ENCODE assay signal across 12 cellular contexts in the genomic region with DNA sequence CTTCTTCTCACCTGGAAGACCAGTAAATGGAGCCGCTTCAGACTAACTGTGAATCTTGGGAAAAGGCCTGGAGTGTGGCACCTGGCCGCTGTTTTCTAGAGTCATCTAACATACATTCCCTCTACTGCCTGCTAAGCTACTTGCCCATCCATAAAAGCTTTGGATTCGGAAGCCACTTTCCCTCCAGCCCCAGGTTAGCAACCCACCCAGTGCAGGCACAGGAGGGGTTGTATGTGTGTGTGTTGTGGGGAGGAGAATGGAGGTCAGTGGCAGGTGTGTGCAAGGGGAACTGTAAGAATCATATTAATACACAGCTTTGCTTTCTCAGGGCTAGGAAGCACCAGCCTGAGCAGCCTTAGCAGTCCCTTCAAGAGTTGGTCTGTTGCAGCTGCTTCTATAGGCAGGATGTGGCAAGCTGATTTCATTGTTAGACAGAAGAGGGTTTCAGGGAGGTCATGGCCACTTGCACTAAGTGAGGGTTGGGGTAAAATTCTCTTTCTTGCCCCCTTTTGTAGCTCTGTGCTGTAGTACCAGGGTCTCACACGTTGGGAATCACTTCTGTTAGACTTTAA. TPM values are rescaled to one million over a fixed set of nuclear protein-coding genes. Genes with fewer than 3 reads are reported as not detected.
DNase-seq lines count a peak whose midpoint lies in the region; ATAC-seq and TF ChIP-seq lines count a peak whose summit lies in the region.
"Had no signal": no experiment of that assay in that cellular context is flagged by ENCODE, and none has a peak within 500 bp of the region (broad histone marks: within the 10 kb centered on the region; RNA-seq: fewer than 3 reads in every experiment).

No MANE protein-coding gene starts in this region.

- H3K9me3 ChIP-seq in Loucy (ENCODE audit: insufficient read depth, low read depth, low read length) (no peaks in the 10 kb centered on the region; the same call in 1 of the 2 replicates), PC-3 (ENCODE audit: low read length) (no peaks in the 10 kb centered on the region), left lung (no peaks in the 10 kb centered on the region)
- H3K9me3 ChIP-seq: BE2C had no signal

- BruUV-seq in PC-3 (replicated peaks; lab: Mats Ljungman, UMichigan): no TSS peak

- CTCF ChIA-PET in PC-3 (lab: Charles Lee): no interaction called here

- H3F3A ChIP-seq in Loucy (ENCODE audit: low read depth): no peaks in the 10 kb centered on the region
- H3F3A ChIP-seq in PC-3 (ENCODE audit: low read length, unreplicated experiment): no peaks in the 10 kb centered on the region

- peaks cover 13% of the 10 kb centered on the region for H3K4me1 ChIP-seq in Loucy (ENCODE audit: insufficient read depth, low read length, poor library complexity, severe bottlenecking)
- no peaks in the 10 kb centered on the region for H3K4me1 ChIP-seq in PC-3 (ENCODE audit: insufficient read depth, low read length)
- peaks cover 4 to 6% of the 10 kb centered on the region in 2 donors for H3K4me1 ChIP-seq in left lung

- H3K9me2 ChIP-seq in Loucy (replicated peaks; ENCODE audit: low read depth, low read length): no peaks in the 10 kb centered on the region
- H3K9me2 ChIP-seq in PC-3 (replicated peaks; ENCODE audit: low read length): no peaks in the 10 kb centered on the region

- no peak overlapping the region for H2AFZ ChIP-seq in Loucy (ENCODE audit: low read length)
- H2AFZ ChIP-seq in PC-3 (ENCODE audit: low read length): no peak overlapping the region

- H3K27ac ChIP-seq in PC-3 (ENCODE audit: low read length) (no peak overlapping the region), left lung (no peak overlapping the region)
- H3K27ac ChIP-seq: brain microvascular endothelial cell had no signal

- H3K36me3 ChIP-seq in Loucy (ENCODE audit: insufficient read depth, low read length) (peaks cover 8% of the 10 kb centered on the region; the same call in 1 of the 2 replicates), PC-3 (ENCODE audit: low read depth, low read length) (0 out of 2 replicates have a peak, but pooled peaks cover 9% of the 10 kb centered on the region), left lung (peaks cover 0 to 44% of the 10 kb centered on the region in 2 donors)
- H3K36me3 ChIP-seq: BE2C, brain microvascular endothelial cell had no signal

- H3K9ac ChIP-seq in Loucy (ENCODE audit: low read depth, low read length, poor library complexity, severe bottlenecking): no peak overlapping the region
- no peak overlapping the region for H3K9ac ChIP-seq in PC-3 (ENCODE audit: low read length)

- H4K20me1 ChIP-seq in Loucy (ENCODE audit: insufficient read depth, low read length, poor library complexity, severe bottlenecking) (peaks cover 14% of the 10 kb centered on the region), PC-3 (ENCODE audit: low read length) (no peaks in the 10 kb centered on the region)

- intact Hi-C loops in PC-3 (cut with micrococcal nuclease) (loop anchor here (2.0 kb wide), 1 partner anchor 17 kb away; no protein-coding TSS in a partner anchor), left lung (cut with DNase I) (no loop called here)

- ATAC-seq in GM19372 (IDR thresholded peaks at IDR 0.05; ENCODE audit: low read depth, unreplicated experiment) (peak; percentile 63), HG02885 (IDR thresholded peaks at IDR 0.05; ENCODE audit: poor library complexity, unreplicated experiment) (peak; percentile 73), PC-3 (no peak), left lung (no peak)
- ATAC-seq: WTC11 had no signal

- DNase-seq in GM12865 (ENCODE audit: low read depth): peak; percentile 81
- DNase-seq in islet precursor cell: no peak
- DNase-seq in PC-3: no peak
- DNase-seq in left lung: no peak
- DNase-seq in epidermal melanocyte (ENCODE audit: insufficient read length, low spot score): no peak
- DNase-seq: BE2C, brain microvascular endothelial cell had no signal

- TF ChIP-seq CTCF in GM12865 (IDR thresholded peaks at IDR 0.05; ENCODE audit: insufficient read depth, low read depth, low read length, missing control alignments) (no peak), Loucy (conservative IDR thresholded peaks at IDR 0.05; ENCODE audit: low read length) (no peak), PC-3 (conservative IDR thresholded peaks at IDR 0.05; ENCODE audit: low read depth, low read length) (no peak), left lung (IDR thresholded peaks at IDR 0.05) (no peak)

- H3K4me2 ChIP-seq in Loucy (ENCODE audit: low read depth, low read length, poor library complexity, severe bottlenecking) (peak overlapping the region; percentile 36), PC-3 (ENCODE audit: low read length) (no peak overlapping the region)

- H3K79me2 ChIP-seq in Loucy (ENCODE audit: insufficient read depth, low read length): peaks cover 11% of the 10 kb centered on the region; the same call in 1 of the 2 replicates
- H3K79me2 ChIP-seq in PC-3 (ENCODE audit: low read length): no peaks in the 10 kb centered on the region

- POLR2A ChIA-PET in PC-3 (lab: Charles Lee; ENCODE audit: unreplicated experiment): interaction anchor here (0.6 kb wide), 1 partner anchor 467 kb away, joined by 11 read pairs; no protein-coding TSS in a partner anchor

- H3K4me3 ChIP-seq in GM12865 (ENCODE audit: low read depth, low read length) (no peak overlapping the region), Loucy (ENCODE audit: low read length, poor library complexity, severe bottlenecking) (no peak overlapping the region), PC-3 (ENCODE audit: low read length) (no peak overlapping the region), left lung (no peak overlapping the region)

- H3K27me3 ChIP-seq in Loucy (ENCODE audit: insufficient read depth, low read length, poor library complexity, severe bottlenecking): no peaks in the 10 kb centered on the region
- H3K27me3 ChIP-seq in PC-3 (ENCODE audit: low read length): no peaks in the 10 kb centered on the region
- no peaks in the 10 kb centered on the region for H3K27me3 ChIP-seq in left lung
- H3K27me3 ChIP-seq: BE2C, brain microvascular endothelial cell had no signal

RNA-seq across cellular contexts. Expression of a gene that starts 8.9 kb away (rescaled TPM):
- total RNA-seq in PC-3 (2014; rRNA removed) (4.4 and 5.3 TPM in 2 replicates), left lung (10 to 100 TPM; 13.4 to 14.5 TPM)

RNA-seq across cellular contexts. Expression of a gene that starts 9.1 kb away (rescaled TPM):
- total RNA-seq in PC-3 (2014; rRNA removed): 2.2 and 2.6 TPM in 2 replicates
- total RNA-seq in left lung: 1 to 10 TPM; 6.6 to 7.4 TPM

RNA-seq across cellular contexts. Expression of a gene that starts 43.4 kb away (rescaled TPM):
- not detected in 2 replicates for total RNA-seq in PC-3 (2014; rRNA removed)
- total RNA-seq in left lung: 1 to 10 TPM; 2.4 to 4.8 TPM
- total RNA-seq: pulmonary artery endothelial cell, WTC11 had no signal

Comparison
In these comparisons a context has a peak if more than half of its experiments do, and no peak if none do; other contexts are left out.
1. ATAC-seq: peak in GM19372 (single experiment) and HG02885 (single experiment); none in PC-3 (single experiment) and left lung (single experiment).